8 cellular contexts compared by ENCODE assay signal in genomic region chr16:4372578-4373355, GRCh38. TPM values are rescaled to one million over a fixed set of nuclear protein-coding genes. Genes with fewer than 3 reads are reported as not detected.
A peak's percentile ranks its signal among the peaks of the same experiment; 100 is the strongest.
DNase-seq lines count a peak whose midpoint lies in the region; ATAC-seq, FAIRE-seq and TF ChIP-seq lines count a peak whose summit lies in the region.

No MANE protein-coding gene starts in this region.

- no peak for FAIRE-seq in H54 (lab: Jason Lieb, UNC)

- peak overlapping the region; percentile 38 to 51 for H3K9ac ChIP-seq in duodenal mucosa (ENCODE audit: low read depth in 1 of 2, low read length in 2 of 2)

- H3K4me1 ChIP-seq in duodenal mucosa (ENCODE audit: control insufficient read depth in 1 of 2, insufficient read depth in 2 of 2, low read length in 2 of 2): peaks cover 11 to 16% of the 10 kb centered on the region in 2 donors

- ATAC-seq in GM19452 (IDR thresholded peaks at IDR 0.05; ENCODE audit: unreplicated experiment): no peak
- no peak for ATAC-seq in GM21723 (IDR thresholded peaks at IDR 0.05; ENCODE audit: unreplicated experiment)

- no peaks in the 10 kb centered on the region for H3K9me3 ChIP-seq in duodenal mucosa (ENCODE audit: control insufficient read depth in 1 of 2, low read length in 2 of 2)

- H3K27ac ChIP-seq in duodenal mucosa (ENCODE audit: low read depth, low read length): peak overlapping the region; percentile 58

- no peak for TF ChIP-seq POLR2A in H54 (IDR thresholded peaks at IDR 0.05; ENCODE audit: low read depth, low read length)

- peaks cover under 1 to 3% of the 10 kb centered on the region in 2 donors for H3K36me3 ChIP-seq in duodenal mucosa (ENCODE audit: control insufficient read depth in 1 of 2, insufficient read depth in 2 of 2, low read length in 2 of 2)

- peak overlapping the region; percentile 61 to 67 for H3K4me3 ChIP-seq in duodenal mucosa (ENCODE audit: low read depth in 1 of 2, low read length in 2 of 2)

- H3K27me3 ChIP-seq in duodenal mucosa (ENCODE audit: control insufficient read depth in 1 of 2, insufficient read depth in 2 of 2, low read length in 2 of 2): no peaks in the 10 kb centered on the region

- DNase-seq in GM19238 (ENCODE audit: insufficient read length, low spot score) (peak; percentile 45), NCI-H69 (lab: John Stamatoyannopoulos, UW) (peak; percentile 93), myocyte (ENCODE audit: low read depth) (peak; percentile 82), H54 (ENCODE audit: insufficient read length, low spot score) (no peak), NCI-H1048 (lab: John Stamatoyannopoulos, UW) (no peak)

RNA-seq across cellular contexts. Expression of gene VASN, which starts 1.1 kb away (rescaled TPM):
- 7.5 and 10.9 TPM in 2 replicates for total RNA-seq in myocyte
- 28.3 TPM for polyA plus RNA-seq in myocyte (2012)

RNA-seq across cellular contexts. Expression of gene PAM16, which starts 21.6 kb away (rescaled TPM):
- 28.4 and 50.7 TPM in 2 replicates for total RNA-seq in myocyte
- 47.6 TPM for polyA plus RNA-seq in myocyte (2012)

RNA-seq across cellular contexts. Expression of gene CORO7, which starts 43.6 kb away (rescaled TPM):
- total RNA-seq in myocyte: 122 and 370 TPM in 2 replicates
- polyA plus RNA-seq in myocyte (2012): 78.9 TPM

RNA-seq across cellular contexts. Expression of gene DNAJA3, which starts 52.9 kb away (rescaled TPM):
- total RNA-seq in myocyte: 67.6 and 72.7 TPM in 2 replicates
- polyA plus RNA-seq in myocyte (2012): 47.1 TPM

RNA-seq across cellular contexts. Expression of gene GLIS2, which starts 56.9 kb away (rescaled TPM):
- total RNA-seq in myocyte: 3.3 and 4.5 TPM in 2 replicates
- 65.6 TPM for polyA plus RNA-seq in myocyte (2012)

Comparison
In these comparisons a context has a peak if more than half of its experiments do, and no peak if none do; other contexts are left out.
1. DNase-seq: peak in GM19238 (single experiment), NCI-H69 (single experiment) and myocyte (single experiment); none in H54 (single experiment) and NCI-H1048 (single experiment).